Comparison of ENCODE assay signal across 15 cellular contexts in genomic region chr12:4047441-4047840, GRCh38.
DNase-seq lines count a peak whose midpoint lies in the region; ATAC-seq and TF ChIP-seq lines count a peak whose summit lies in the region.
"Had no signal": no experiment of that assay in that cellular context is flagged by ENCODE, and none has a peak within 500 bp of the region (broad histone marks: within the 10 kb centered on the region; RNA-seq: fewer than 3 reads in every experiment).

No MANE protein-coding gene starts in this region.

- H3K79me1 ChIP-seq in neuronal stem cell (ENCODE audit: low read depth, low read length) = no peaks in the 10 kb centered on the region

- H3K4me3 Mint-ChIP-seq in activated CD8-positive, alpha-beta memory T cell treated with anti-CD3 and anti-CD28 coated beads, Interleukin-2, amount 10 ng/mL, durations not matched to agents 7 days and 5 days = no peak overlapping the region
- H3K4me3 Mint-ChIP-seq in activated CD8-positive, alpha-beta T cell treated with anti-CD3 and anti-CD28 coated beads, Interleukin-2, amount 10 ng/mL, durations not matched to agents 7 days and 5 days = no peak overlapping the region
- H3K4me3 Mint-ChIP-seq: CD14-positive monocyte; CD4-positive, alpha-beta memory T cell had no signal

- DNase-seq in activated CD8-positive, alpha-beta memory T cell treated with anti-CD3 and anti-CD28 coated beads, Interleukin-2, amount 10 ng/mL, durations not matched to agents 7 days and 5 days = peak; percentile 27
- no peak for DNase-seq in activated CD8-positive, alpha-beta memory T cell treated with anti-CD3 and anti-CD28 coated beads for 24 hours
- DNase-seq in esophagus muscularis mucosa (ENCODE audit: extremely low spot score) = peak; percentile 90
- no peak for DNase-seq in neuronal stem cell (ENCODE audit: low spot score)
- DNase-seq in KBM-7 = no peak
- no peak for DNase-seq in activated CD8-positive, alpha-beta T cell treated with anti-CD3 and anti-CD28 coated beads, Interleukin-2, amount 10 ng/mL, durations not matched to agents 7 days and 5 days
- no peak for DNase-seq in GDM1 (lab: John Stamatoyannopoulos, UW)
- DNase-seq: 8988T; CD4-positive, alpha-beta memory T cell; DMS153; DMS79; GF-D8 had no signal

- H2AK5ac ChIP-seq in neuronal stem cell (ENCODE audit: low read depth, low read length) = no peak overlapping the region

- no peak overlapping the region for H4K8ac ChIP-seq in neuronal stem cell (ENCODE audit: low read depth, low read length)

- no peak overlapping the region for H3K9ac ChIP-seq in neuronal stem cell (ENCODE audit: low read depth, low read length, poor library complexity)
- H3K9ac ChIP-seq: BLaER1 had no signal

- H3K9me3 ChIP-seq in esophagus muscularis mucosa = no peaks in the 10 kb centered on the region
- H3K9me3 ChIP-seq in neuronal stem cell (replicated peaks in 1 of 2; ENCODE audit: control insufficient read depth in 2 of 2, insufficient read depth in 1 of 2, low read depth in 1 of 2, low read length in 2 of 2) = peaks cover 4 to 15% of the 10 kb centered on the region in 2 donors
- H3K9me3 ChIP-seq: BLaER1, HAP-1 had no signal

- H2BK5ac ChIP-seq in neuronal stem cell (ENCODE audit: low read length) = no peak overlapping the region

- no peak overlapping the region for H2BK120ac ChIP-seq in neuronal stem cell (ENCODE audit: low read depth, low read length)

- H3K4me1 Mint-ChIP-seq in activated CD8-positive, alpha-beta memory T cell treated with anti-CD3 and anti-CD28 coated beads, Interleukin-2, amount 10 ng/mL, durations not matched to agents 7 days and 5 days = peaks cover 3% of the 10 kb centered on the region
- peaks cover 11% of the 10 kb centered on the region for H3K4me1 Mint-ChIP-seq in activated CD8-positive, alpha-beta T cell treated with anti-CD3 and anti-CD28 coated beads, Interleukin-2, amount 10 ng/mL, durations not matched to agents 7 days and 5 days (ENCODE audit: low read depth)
- H3K4me1 Mint-ChIP-seq: CD14-positive monocyte had no signal

- H3K4ac ChIP-seq in neuronal stem cell (ENCODE audit: low read length) = no peak overlapping the region

- no peak for TF ChIP-seq POLR2A in esophagus muscularis mucosa (IDR thresholded peaks at IDR 0.05; ENCODE audit: low read depth)

- WGBS in esophagus muscularis mucosa = 81% methylated on average over 7 of the region's 7 CpGs
- WGBS in neuronal stem cell (ENCODE audit: extremely low coverage in 2 of 2, insufficient read length in 2 of 2, insufficient replicate concordance in 1 of 2), 2 donors = no CpG with 5 or more reads among the region's 7 CpGs

- H4K91ac ChIP-seq in neuronal stem cell (ENCODE audit: low read depth, low read length, poor library complexity) = no peak overlapping the region

- H3K27me3 ChIP-seq in esophagus muscularis mucosa (no peaks in the 10 kb centered on the region), neuronal stem cell (ENCODE audit: control insufficient read depth in 3 of 3, insufficient read depth in 3 of 3, low read depth in 1 of 3, low read length in 3 of 3) (no peaks in the 10 kb centered on the region)
- H3K27me3 ChIP-seq: BLaER1 had no signal

- H3K14ac ChIP-seq in neuronal stem cell (ENCODE audit: low read length) = no peak overlapping the region

- no peaks in the 10 kb centered on the region for H3K36me3 ChIP-seq in esophagus muscularis mucosa
- H3K36me3 ChIP-seq in neuronal stem cell (replicated peaks in 1 of 2; ENCODE audit: control insufficient read depth in 2 of 2, insufficient read depth in 2 of 2, low read length in 2 of 2) = no peaks in the 10 kb centered on the region
- H3K36me3 ChIP-seq: BLaER1, HAP-1 had no signal

- no peak overlapping the region for H3K4me2 ChIP-seq in neuronal stem cell (ENCODE audit: insufficient read depth, low read length, poor library complexity, severe bottlenecking)

- H2AFZ ChIP-seq in neuronal stem cell (ENCODE audit: low read length) = peak overlapping the region; percentile 0

- TF ChIP-seq EP300 in esophagus muscularis mucosa (IDR thresholded peaks at IDR 0.05) = no peak

- no peak for TF ChIP-seq CTCF in esophagus muscularis mucosa (IDR thresholded peaks at IDR 0.05)

- H3K18ac ChIP-seq in neuronal stem cell (ENCODE audit: low read length) = peak overlapping the region; percentile 68

- POLR2A ChIA-PET in activated CD8-positive, alpha-beta T cell treated with anti-CD3 and anti-CD28 coated beads, Interleukin-2, amount 10 ng/mL, durations not matched to agents 7 days and 5 days (lab: Charles Lee) = no interaction called here

- CTCF ChIA-PET in activated CD8-positive, alpha-beta memory T cell treated with anti-CD3 and anti-CD28 coated beads, Interleukin-2, amount 10 ng/mL, durations not matched to agents 7 days and 5 days (lab: Charles Lee) = interaction anchor here (1.6 kb wide), 1 partner anchor 9 kb away, joined by 6 read pairs; no protein-coding TSS in a partner anchor
- CTCF ChIA-PET in activated CD8-positive, alpha-beta T cell treated with anti-CD3 and anti-CD28 coated beads, Interleukin-2, amount 10 ng/mL, durations not matched to agents 7 days and 5 days (lab: Charles Lee) = interaction anchor here (1.5 kb wide), 1 partner anchor 60 kb away, joined by 5 read pairs; no protein-coding TSS in a partner anchor

- intact Hi-C loops in esophagus muscularis mucosa (cut with DNase I) = no loop called here

- no peak overlapping the region for H2BK12ac ChIP-seq in neuronal stem cell (ENCODE audit: low read length)

- H3K9me3 Mint-ChIP-seq in activated CD8-positive, alpha-beta memory T cell treated with anti-CD3 and anti-CD28 coated beads, Interleukin-2, amount 10 ng/mL, durations not matched to agents 7 days and 5 days (ENCODE audit: low read depth) = no peaks in the 10 kb centered on the region
- H3K9me3 Mint-ChIP-seq in activated CD8-positive, alpha-beta T cell treated with anti-CD3 and anti-CD28 coated beads, Interleukin-2, amount 10 ng/mL, durations not matched to agents 7 days and 5 days (ENCODE audit: insufficient read depth) = no peaks in the 10 kb centered on the region
- H3K9me3 Mint-ChIP-seq: CD4-positive, alpha-beta memory T cell had no signal

- no peak overlapping the region for H3K27ac ChIP-seq in esophagus muscularis mucosa (replicated peaks in 1 of 4)
- H3K27ac ChIP-seq in neuronal stem cell (replicated peaks; ENCODE audit: low read length) = no peak overlapping the region
- H3K27ac ChIP-seq: BLaER1 had no signal

- no peak for ATAC-seq in activated CD8-positive, alpha-beta memory T cell treated with anti-CD3 and anti-CD28 coated beads, Interleukin-2, amount 10 ng/mL, durations not matched to agents 7 days and 5 days
- ATAC-seq in activated CD8-positive, alpha-beta T cell treated with anti-CD3 and anti-CD28 coated beads, Interleukin-2, amount 10 ng/mL, durations not matched to agents 7 days and 5 days = no peak

- H3K27ac Mint-ChIP-seq in activated CD8-positive, alpha-beta memory T cell treated with anti-CD3 and anti-CD28 coated beads, Interleukin-2, amount 10 ng/mL, durations not matched to agents 7 days and 5 days = no peak overlapping the region
- no peak overlapping the region for H3K27ac Mint-ChIP-seq in activated CD8-positive, alpha-beta T cell treated with anti-CD3 and anti-CD28 coated beads, Interleukin-2, amount 10 ng/mL, durations not matched to agents 7 days and 5 days
- H3K27ac Mint-ChIP-seq: CD14-positive monocyte had no signal

- no peak overlapping the region for H3K23ac ChIP-seq in neuronal stem cell (ENCODE audit: low read depth, low read length, poor library complexity)

- H3K4me3 ChIP-seq in esophagus muscularis mucosa = no peak overlapping the region
- no peak overlapping the region for H3K4me3 ChIP-seq in neuronal stem cell (ENCODE audit: low read length in 2 of 2)
- H3K4me3 ChIP-seq: BLaER1, HAP-1 had no signal

- no peaks in the 10 kb centered on the region for H3K36me3 Mint-ChIP-seq in activated CD8-positive, alpha-beta memory T cell treated with anti-CD3 and anti-CD28 coated beads, Interleukin-2, amount 10 ng/mL, durations not matched to agents 7 days and 5 days
- H3K36me3 Mint-ChIP-seq in activated CD8-positive, alpha-beta T cell treated with anti-CD3 and anti-CD28 coated beads, Interleukin-2, amount 10 ng/mL, durations not matched to agents 7 days and 5 days (ENCODE audit: low read depth) = no peaks in the 10 kb centered on the region
- H3K36me3 Mint-ChIP-seq: CD14-positive monocyte had no signal

- no peak overlapping the region for H2BK15ac ChIP-seq in neuronal stem cell (ENCODE audit: low read length)

- H3K27me3 Mint-ChIP-seq in activated CD8-positive, alpha-beta memory T cell treated with anti-CD3 and anti-CD28 coated beads, Interleukin-2, amount 10 ng/mL, durations not matched to agents 7 days and 5 days = peaks cover 17% of the 10 kb centered on the region
- H3K27me3 Mint-ChIP-seq in activated CD8-positive, alpha-beta T cell treated with anti-CD3 and anti-CD28 coated beads, Interleukin-2, amount 10 ng/mL, durations not matched to agents 7 days and 5 days (ENCODE audit: low read depth) = peaks cover 12% of the 10 kb centered on the region
- H3K27me3 Mint-ChIP-seq: CD4-positive, alpha-beta memory T cell had no signal

- H3K4me1 ChIP-seq in esophagus muscularis mucosa = no peaks in the 10 kb centered on the region
- peaks cover 11 to 20% of the 10 kb centered on the region in 2 donors for H3K4me1 ChIP-seq in neuronal stem cell (ENCODE audit: control insufficient read depth in 2 of 2, insufficient read depth in 1 of 2, low read depth in 1 of 2, low read length in 2 of 2)
- H3K4me1 ChIP-seq: HAP-1 had no signal

- in situ Hi-C loops in KBM-7 (cut with MboI; ENCODE audit: low pct_unique_long_range_greater_than_20kb, low sequenced_read_pairs) = no loop called here

Comparison
In these comparisons a context has a peak if more than half of its experiments do, and no peak if none do; other contexts are left out.
1. DNase-seq: peak in activated CD8-positive, alpha-beta memory T cell treated with anti-CD3 and anti-CD28 coated beads, Interleukin-2, amount 10 ng/mL, durations not matched to agents 7 days and 5 days (single experiment) and esophagus muscularis mucosa (single experiment); none in activated CD8-positive, alpha-beta memory T cell treated with anti-CD3 and anti-CD28 coated beads for 24 hours (single experiment), neuronal stem cell (single experiment), KBM-7 (single experiment), activated CD8-positive, alpha-beta T cell treated with anti-CD3 and anti-CD28 coated beads, Interleukin-2, amount 10 ng/mL, durations not matched to agents 7 days and 5 days (single experiment) and GDM1 (single experiment).